8 cellular contexts compared by ENCODE assay signal in the genomic region with DNA sequence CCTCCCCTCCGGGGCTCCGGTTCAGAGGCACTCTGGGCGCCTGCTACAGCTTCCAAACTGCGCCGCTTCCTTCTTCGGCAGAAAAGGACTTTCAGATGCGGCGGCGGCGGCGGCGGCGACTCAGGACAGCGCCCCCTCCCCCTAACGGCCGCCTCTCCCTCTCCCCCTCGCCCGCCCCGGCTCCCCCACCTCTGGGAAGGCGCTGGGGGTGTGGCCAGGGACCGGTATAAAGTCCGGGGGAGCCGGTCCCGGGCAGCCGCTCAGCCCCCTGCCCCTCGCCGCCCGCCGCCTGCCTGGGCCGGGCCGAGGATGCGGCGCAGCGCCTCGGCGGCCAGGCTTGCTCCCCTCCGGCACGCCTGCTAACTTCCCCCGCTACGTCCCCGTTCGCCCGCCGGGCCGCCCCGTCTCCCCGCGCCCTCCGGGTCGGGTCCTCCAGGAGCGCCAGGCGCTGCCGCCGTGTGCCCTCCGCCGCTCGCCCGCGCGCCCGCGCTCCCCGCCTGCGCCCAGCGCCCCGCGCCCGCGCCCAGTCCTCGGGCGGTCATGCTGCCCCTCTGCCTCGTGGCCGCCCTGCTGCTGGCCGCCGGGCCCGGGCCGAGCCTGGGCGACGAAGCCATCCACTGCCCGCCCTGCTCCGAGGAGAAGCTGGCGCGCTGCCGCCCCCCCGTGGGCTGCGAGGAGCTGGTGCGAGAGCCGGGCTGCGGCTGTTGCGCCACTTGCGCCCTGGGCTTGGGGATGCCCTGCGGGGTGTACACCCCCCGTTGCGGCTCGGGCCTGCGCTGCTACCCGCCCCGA. TPM values are rescaled to one million over a fixed set of nuclear protein-coding genes. Genes with fewer than 3 reads are reported as not detected.
A peak's percentile ranks its signal among the peaks of the same experiment; 100 is the strongest.
DNase-seq lines count a peak whose midpoint lies in the region; ATAC-seq, FAIRE-seq and TF ChIP-seq lines count a peak whose summit lies in the region.

Gene IGFBP4 (plus strand): TSS at position 255 of the 792 bp plus-strand sequence. CDS start 286 bp downstream, at position 541.

- WGBS in smooth muscle cell (ENCODE audit: low lambda C conversion rate), result 2% methylated on average over 66 of the region's 98 CpGs

- no peaks in the 10 kb centered on the region for H3K9me3 Mint-ChIP-seq in activated B cell treated with CpG ODN at 0.5 μM for 24 hours
- peaks cover 0 to 5% (median 1%) of the 10 kb centered on the region in 6 donors for H3K9me3 Mint-ChIP-seq in immature natural killer cell

- peaks cover 2% of the 10 kb centered on the region for H3K27me3 ChIP-seq in bronchial epithelial cell (ENCODE audit: control insufficient read depth, insufficient read depth, low read length)
- H3K27me3 ChIP-seq in smooth muscle cell (ENCODE audit: low read depth), result no peaks in the 10 kb centered on the region

- DNase-seq in GM18507 (ENCODE audit: extremely low spot score, insufficient read length, low read depth) (peak; percentile 42), NCI-H2107 (lab: John Stamatoyannopoulos, UW) (peak; percentile 22), activated B cell treated with CpG ODN at 0.5 μM for 24 hours (peak; percentile 72), bronchial epithelial cell (ENCODE audit: low read depth) (peak; percentile 37), immature natural killer cell (peak; percentile 61 to 69 (median 64)), smooth muscle cell (lab: John Stamatoyannopoulos, UW; ENCODE audit: unreplicated experiment) (peak; percentile 56), COLO829 (ENCODE audit: low spot score) (no peak)

- peak within 1 kb of the TSS; percentile 79 for H3K27ac Mint-ChIP-seq in activated B cell treated with CpG ODN at 0.5 μM for 24 hours
- H3K27ac Mint-ChIP-seq in immature natural killer cell, result peak within 1 kb of the TSS in 5 of 6 donors; percentile 8 to 73 (median 56)

- no peaks in the 10 kb centered on the region for H3K9me3 ChIP-seq in smooth muscle cell (replicated peaks; ENCODE audit: low read depth)

- CTCF ChIA-PET in activated B cell treated with CpG ODN at 0.5 μM for 24 hours (lab: Charles Lee), result interaction anchor here (0.8 to 7.3 kb wide), 14 partner anchors 8 to 204 kb away, joined by 3 to 111 read pairs (median 4); partner anchors contain the start of gene SMARCE1

- no peaks in the 10 kb centered on the region for H3K36me3 Mint-ChIP-seq in activated B cell treated with CpG ODN at 0.5 μM for 24 hours (ENCODE audit: low read depth)
- peaks cover 0 to 4% (median 0%) of the 10 kb centered on the region in 3 donors for H3K36me3 Mint-ChIP-seq in immature natural killer cell

- FAIRE-seq in GM18507 (lab: Jason Lieb, UNC), result no peak
- FAIRE-seq in bronchial epithelial cell (lab: Jason Lieb, UNC), result no peak

- no peaks in the 10 kb centered on the region for H3F3A ChIP-seq in smooth muscle cell (ENCODE audit: low read depth)

- TF ChIP-seq CTCF in activated B cell treated with CpG ODN at 0.5 μM for 24 hours (IDR thresholded peaks at IDR 0.05), result no peak
- TF ChIP-seq CTCF in bronchial epithelial cell (IDR thresholded peaks at IDR 0.05; ENCODE audit: insufficient read depth, low read length, severe bottlenecking), result peak; percentile 72
- peak; percentile 35 for TF ChIP-seq CTCF in smooth muscle cell (IDR thresholded peaks at IDR 0.05; ENCODE audit: borderline replicate concordance, insufficient read depth, poor library complexity, severe bottlenecking)

- H2AFZ ChIP-seq in smooth muscle cell (ENCODE audit: low read depth), result peak within 1 kb of the TSS; percentile 85

- peaks cover 31% of the 10 kb centered on the region for H3K79me2 ChIP-seq in smooth muscle cell (ENCODE audit: low read depth)

- intact Hi-C loops in activated B cell treated with CpG ODN at 0.5 μM for 24 hours (cut with micrococcal nuclease), result loop anchor here (1.0 to 5.0 kb wide), 6 partner anchors 39 to 1204 kb away; no protein-coding TSS in a partner anchor

- ATAC-seq in activated B cell treated with CpG ODN at 0.5 μM for 24 hours (ENCODE audit: low read depth) (peak; percentile 83), HG03432 (IDR thresholded peaks at IDR 0.05; ENCODE audit: unreplicated experiment) (no peak)

- peak within 1 kb of the TSS; percentile 55 for H3K9ac ChIP-seq in smooth muscle cell (ENCODE audit: low read depth)

- H4K20me1 ChIP-seq in smooth muscle cell (ENCODE audit: low read depth), result peaks cover 20% of the 10 kb centered on the region

- H3K4me1 Mint-ChIP-seq in activated B cell treated with CpG ODN at 0.5 μM for 24 hours (peaks cover 37% of the 10 kb centered on the region), immature natural killer cell (peaks cover 34 to 37% of the 10 kb centered on the region in 2 donors)

- no peaks in the 10 kb centered on the region for H3K36me3 ChIP-seq in bronchial epithelial cell (ENCODE audit: control insufficient read depth, insufficient read depth, low read length)
- no peaks in the 10 kb centered on the region for H3K36me3 ChIP-seq in smooth muscle cell (ENCODE audit: low read depth)

- H3K27ac ChIP-seq in smooth muscle cell (ENCODE audit: low read depth), result no peak within 1 kb of the TSS

- POLR2A ChIA-PET in activated B cell treated with CpG ODN at 0.5 μM for 24 hours (lab: Charles Lee), result interaction anchor here (0.6 to 5.1 kb wide), 17 partner anchors 33 to 1222 kb away, joined by 3 to 58 read pairs (median 4); partner anchors contain the start of gene CCR7

- H3K4me1 ChIP-seq in smooth muscle cell (ENCODE audit: low read depth), result peaks cover 16% of the 10 kb centered on the region

- no peaks in the 10 kb centered on the region for H3K27me3 Mint-ChIP-seq in activated B cell treated with CpG ODN at 0.5 μM for 24 hours
- H3K27me3 Mint-ChIP-seq in immature natural killer cell (ENCODE audit: low read depth in 3 of 3), result peaks cover 19 to 26% (median 20%) of the 10 kb centered on the region in 3 donors

- H3K4me2 ChIP-seq in smooth muscle cell, result peak within 1 kb of the TSS; percentile 97

- H3K4me3 ChIP-seq in bronchial epithelial cell (ENCODE audit: low read depth, low read length) (peak within 1 kb of the TSS; percentile 48), smooth muscle cell (peak within 1 kb of the TSS; percentile 54)

- H3K4me3 Mint-ChIP-seq in activated B cell treated with CpG ODN at 0.5 μM for 24 hours (peak within 1 kb of the TSS; percentile 81), immature natural killer cell (peak within 1 kb of the TSS; percentile 79 to 88 (median 83))

RNA-seq across cellular contexts. Expression of gene IGFBP4, which starts in this region (rescaled TPM):
- 17.2 and 18.0 TPM in 2 replicates for total RNA-seq in activated B cell treated with CpG ODN at 0.5 μM for 24 hours
- 17.3 and 21.9 TPM in 2 replicates for total RNA-seq in bronchial epithelial cell
- polyA plus RNA-seq in immature natural killer cell, result 10 to 100 TPM; 22.3 to 41.7 (median 36.2) TPM
- 63.8 and 91.0 TPM in 2 replicates for total RNA-seq in smooth muscle cell
- 305 and 413 TPM in 2 replicates for polyA plus RNA-seq in smooth muscle cell
